In genomic region chr9:89648247-89649000, GRCh38 we compare ENCODE assay signal across 1 cellular context.
A peak's percentile ranks its signal among the peaks of the same experiment; 100 is the strongest.
TF ChIP-seq lines count a peak whose summit lies in the region.

No MANE protein-coding gene starts in this region.

TF ChIP-seq in HepG2, 621 proteins besides CTCF, POLR2A, EP300 and RAD21 (continued from another document and continues in another):
- TF ChIP-seq HIC2 (CRISPR knock-in tag; IDR thresholded peaks at IDR 0.05; ENCODE audit: low read depth) (no peak), ZNF768 (CRISPR knock-in tag; IDR thresholded peaks at IDR 0.05) (peak; percentile 97), CBFB (CRISPR knock-in tag; IDR thresholded peaks at IDR 0.05) (no peak), ZNF766 (CRISPR knock-in tag; IDR thresholded peaks at IDR 0.05; ENCODE audit: borderline replicate concordance) (no peak), KLF15 (CRISPR knock-in tag; IDR thresholded peaks at IDR 0.05; ENCODE audit: borderline replicate concordance) (no peak), HMG20A (CRISPR knock-in tag; IDR thresholded peaks at IDR 0.05; ENCODE audit: borderline replicate concordance) (peak; percentile 96), RORA (CRISPR knock-in tag; IDR thresholded peaks at IDR 0.05) (no peak), GTF3A (CRISPR knock-in tag; conservative IDR thresholded peaks at IDR 0.05) (no peak), TEAD3 (CRISPR knock-in tag; optimal IDR thresholded peaks at IDR 0.05; ENCODE audit: borderline replicate concordance) (peak; percentile 81), U2AF2 (IDR thresholded peaks at IDR 0.05; ENCODE audit: low read depth, low read length) (no peak), ZNF850 (CRISPR knock-in tag; conservative IDR thresholded peaks at IDR 0.05) (no peak), IRF2 (CRISPR knock-in tag; IDR thresholded peaks at IDR 0.05) (peak; percentile 73), ZFP36L2 (CRISPR knock-in tag; IDR thresholded peaks at IDR 0.05) (no peak), ATF7-NPFF (CRISPR knock-in tag; IDR thresholded peaks at IDR 0.05; ENCODE audit: low read depth) (no peak), ZNF83 (CRISPR knock-in tag; IDR thresholded peaks at IDR 0.05; ENCODE audit: borderline replicate concordance) (no peak), HNF4A (CRISPR knock-in tag; IDR thresholded peaks at IDR 0.05) (peak; percentile 95), ZNF335 (CRISPR knock-in tag; IDR thresholded peaks at IDR 0.05) (no peak), CENPT (CRISPR knock-in tag; IDR thresholded peaks at IDR 0.05; ENCODE audit: low read depth) (no peak), USF2 (IDR thresholded peaks at IDR 0.05; ENCODE audit: low read depth, low read length) (no peak), USF2 (CRISPR knock-in tag; IDR thresholded peaks at IDR 0.05; ENCODE audit: borderline replicate concordance) (no peak), KLF13 (CRISPR knock-in tag; IDR thresholded peaks at IDR 0.05) (no peak), FOXC1 (CRISPR knock-in tag; IDR thresholded peaks at IDR 0.05; ENCODE audit: borderline replicate concordance) (no peak), GPBP1L1 (CRISPR knock-in tag; IDR thresholded peaks at IDR 0.05) (no peak), ZBTB2 (CRISPR knock-in tag; IDR thresholded peaks at IDR 0.05; ENCODE audit: low read depth) (no peak), STAT6 (CRISPR knock-in tag; IDR thresholded peaks at IDR 0.05; ENCODE audit: borderline replicate concordance) (no peak), ZNF616 (CRISPR knock-in tag; IDR thresholded peaks at IDR 0.05; ENCODE audit: low read depth) (no peak), ZNF740 (CRISPR knock-in tag; IDR thresholded peaks at IDR 0.05) (no peak), ZNF609 (CRISPR knock-in tag; IDR thresholded peaks at IDR 0.05; ENCODE audit: borderline replicate concordance) (peak; percentile 96), ZNF512B (CRISPR knock-in tag; IDR thresholded peaks at IDR 0.05; ENCODE audit: borderline replicate concordance) (peak; percentile 47; the same call in 1 of the 2 replicates), ZBTB7B (CRISPR knock-in tag; IDR thresholded peaks at IDR 0.05) (no peak), SNAI1 (CRISPR knock-in tag; IDR thresholded peaks at IDR 0.05; ENCODE audit: borderline replicate concordance) (no peak), KLF9 (CRISPR knock-in tag; IDR thresholded peaks at IDR 0.05; ENCODE audit: low read depth) (no peak), DZIP1 (CRISPR knock-in tag; IDR thresholded peaks at IDR 0.05) (no peak), EZH2 (conservative IDR thresholded peaks at IDR 0.05; ENCODE audit: low read depth, low read length) (no peak), ASH2L (IDR thresholded peaks at IDR 0.05; ENCODE audit: insufficient read length, low read depth, low read length) (peak; percentile 44), ZBTB39 (CRISPR knock-in tag; IDR thresholded peaks at IDR 0.05) (no peak)
